ENCODE assay signal across 8 cellular contexts in the genomic region with DNA sequence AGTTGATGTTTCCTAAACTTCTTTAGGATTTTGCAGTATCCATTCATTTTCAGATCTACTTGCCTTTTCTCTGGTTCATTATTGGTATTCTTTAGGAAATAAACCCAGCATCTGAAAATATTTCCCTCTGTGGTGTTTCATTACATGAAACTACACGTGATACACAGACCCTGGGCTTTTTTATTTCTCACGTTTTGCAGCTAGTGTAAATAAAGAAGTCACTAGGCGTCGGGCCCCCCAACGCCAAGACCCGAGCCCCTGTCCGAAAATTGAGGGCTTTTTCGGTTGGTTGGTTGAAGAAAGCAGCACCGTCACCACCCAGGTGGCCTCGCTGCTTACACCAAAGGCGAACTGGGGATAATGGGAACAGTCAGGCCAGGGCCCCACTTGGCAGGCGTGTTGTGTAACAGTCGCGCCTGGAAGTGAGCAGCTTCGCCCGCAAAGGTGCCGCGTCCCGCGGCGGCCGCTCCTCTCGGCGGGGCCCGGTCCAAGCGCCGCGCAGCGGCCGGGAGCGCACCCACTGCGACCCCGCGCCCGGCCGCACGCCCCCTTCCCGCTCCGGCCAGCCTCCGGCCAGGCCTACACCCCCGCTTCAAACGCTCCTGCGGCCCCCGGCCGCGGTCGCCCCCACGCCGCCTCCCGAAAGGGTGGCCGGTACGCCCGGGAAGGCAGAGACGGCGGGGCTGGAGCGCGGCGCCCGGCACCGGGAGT. TPM values are rescaled to one million over a fixed set of nuclear protein-coding genes. Genes with fewer than 3 reads are reported as not detected.
DNase-seq lines count a peak whose midpoint lies in the region; ATAC-seq lines count a peak whose summit lies in the region.

No MANE protein-coding gene starts in this region.

- peaks cover 41% of the 10 kb centered on the region for H3K4me1 Mint-ChIP-seq in activated T-cell treated with anti-CD3 and anti-CD28 coated beads, Interleukin-2, amount 50 U/mL, for 4 hours (ENCODE audit: low read depth)

- no peaks in the 10 kb centered on the region for H3K9me3 ChIP-seq in esophagus (ENCODE audit: control insufficient read depth in 2 of 2, insufficient read depth in 1 of 2, low read depth in 1 of 2, low read length in 1 of 2)

- H3K36me3 ChIP-seq in esophagus (ENCODE audit: control insufficient read depth in 2 of 2, insufficient read depth in 2 of 2, low read length in 1 of 2) = no peaks in the 10 kb centered on the region

- no peaks in the 10 kb centered on the region for H3K27me3 ChIP-seq in esophagus (ENCODE audit: control insufficient read depth in 1 of 2, insufficient read depth in 2 of 2, low read length in 2 of 2)

- no peaks in the 10 kb centered on the region for H3K27me3 Mint-ChIP-seq in activated T-cell treated with anti-CD3 and anti-CD28 coated beads, Interleukin-2, amount 50 U/mL, for 4 hours (ENCODE audit: low read depth)

- peak overlapping the region; percentile 91 for H3K4me3 Mint-ChIP-seq in activated T-cell treated with anti-CD3 and anti-CD28 coated beads, Interleukin-2, amount 50 U/mL, for 4 hours

- WGBS in esophagus, 2 donors = 1% methylated on average over 56 to 60 of the region's 60 CpGs

- H3K36me3 Mint-ChIP-seq in activated T-cell treated with anti-CD3 and anti-CD28 coated beads, Interleukin-2, amount 50 U/mL, for 4 hours (ENCODE audit: insufficient read depth) = peaks cover 11% of the 10 kb centered on the region

- H3K4me3 ChIP-seq in esophagus (ENCODE audit: low read depth in 1 of 2, low read length in 2 of 2) = peak overlapping the region; percentile 66 to 75

- H3K9me3 Mint-ChIP-seq in activated T-cell treated with anti-CD3 and anti-CD28 coated beads, Interleukin-2, amount 50 U/mL, for 4 hours = peaks cover 3% of the 10 kb centered on the region

- ATAC-seq in activated T-cell treated with anti-CD3 and anti-CD28 coated beads, Interleukin-2, amount 50 U/mL, for 4 hours = peak; percentile 34 to 41
- no peak for ATAC-seq in HG03159 (IDR thresholded peaks at IDR 0.05; ENCODE audit: unreplicated experiment)

- DNase-seq in NCI-H1694 (lab: John Stamatoyannopoulos, UW) (peak; percentile 44), NCI-H1694 treated with DMSO at 0.1 percent for 48 hours (lab: John Stamatoyannopoulos, UW) (no peak), NCI-H69 (lab: John Stamatoyannopoulos, UW) (peak; percentile 67), mucosa of gallbladder (ENCODE audit: low spot score) (peak; percentile 50)
- DNase-seq in activated T-cell treated with anti-CD3 and anti-CD28 coated beads, Interleukin-2, amount 50 U/mL, for 4 hours = peak; percentile 32
- DNase-seq in stimulated activated naive CD4-positive, alpha-beta T cell treated with Interleukin-2 at 50 U/mL for 16 hours (lab: John Stamatoyannopoulos, UW) = peak; percentile 26

- peak overlapping the region; percentile 97 to 100 for H3K27ac ChIP-seq in esophagus (ENCODE audit: low read depth in 2 of 2, low read length in 1 of 2)

- H3K4me1 ChIP-seq in esophagus (ENCODE audit: control insufficient read depth in 2 of 2, insufficient read depth in 2 of 2, low read length in 1 of 2) = no peaks in the 10 kb centered on the region

RNA-seq across cellular contexts. Expression of gene DUSP16, which starts 1.2 kb away (rescaled TPM):
- total RNA-seq in activated T-cell treated with anti-CD3 and anti-CD28 coated beads, Interleukin-2, amount 50 U/mL, for 4 hours = 10 to 100 TPM; 24.0 to 40.8 (median 34.9) TPM
- polyA plus RNA-seq in esophagus = 1 to 10 TPM; 6.3 to 9.2 TPM
- 65.9 TPM for total RNA-seq in mucosa of gallbladder

RNA-seq across cellular contexts. Expression of gene CREBL2, which starts 50.2 kb away (rescaled TPM):
- 10 to 100 TPM; 14.4 to 16.9 (median 14.8) TPM for total RNA-seq in activated T-cell treated with anti-CD3 and anti-CD28 coated beads, Interleukin-2, amount 50 U/mL, for 4 hours
- 1 to 10 TPM; 5.5 to 8.1 TPM for polyA plus RNA-seq in esophagus
- total RNA-seq in mucosa of gallbladder = 36.9 TPM
